33 cellular contexts compared by ENCODE assay signal in genomic region chr18:48244530-48244929, GRCh38.
DNase-seq lines count a peak whose midpoint lies in the region; ATAC-seq, FAIRE-seq and TF ChIP-seq lines count a peak whose summit lies in the region.
"Had no signal": no experiment of that assay in that cellular context is flagged by ENCODE, and none has a peak within 500 bp of the region (broad histone marks: within the 10 kb centered on the region; RNA-seq: fewer than 3 reads in every experiment).

No MANE protein-coding gene starts in this region.

- TF ChIP-seq EP300 in HepG2 (IDR thresholded peaks at IDR 0.05; ENCODE audit: low read depth in 2 of 2, low read length in 2 of 2), result no peak
- no peak for TF ChIP-seq EP300 in HepG2 (CRISPR knock-in tag; IDR thresholded peaks at IDR 0.05; ENCODE audit: borderline replicate concordance)
- TF ChIP-seq EP300 in H1 (IDR thresholded peaks at IDR 0.05; ENCODE audit: borderline replicate concordance in 1 of 2, low read depth in 2 of 2, low read length in 2 of 2), result no peak

- H3K9me1 ChIP-seq in IMR-90 (ENCODE audit: insufficient read depth, low read length), result no peaks in the 10 kb centered on the region

- no peaks in the 10 kb centered on the region for H3K79me2 ChIP-seq in HepG2 (ENCODE audit: insufficient read depth, low read length)
- H3K79me2 ChIP-seq in H1 (ENCODE audit: control insufficient read depth in 1 of 2, insufficient read depth in 2 of 2, low read length in 2 of 2), result no peaks in the 10 kb centered on the region

- no peak overlapping the region for H2BK15ac ChIP-seq in IMR-90 (ENCODE audit: low read depth, low read length)
- no peak overlapping the region for H2BK15ac ChIP-seq in H1 (ENCODE audit: low read length)

- no peak overlapping the region for H2BK5ac ChIP-seq in IMR-90 (ENCODE audit: low read depth, low read length, poor library complexity, severe bottlenecking)
- H2BK5ac ChIP-seq in H1 (ENCODE audit: low read depth, low read length), result no peak overlapping the region

- no peak for TF ChIP-seq POLR2A in HepG2 (IDR thresholded peaks at IDR 0.05; ENCODE audit: insufficient read depth in 1 of 2, low read depth in 2 of 2, low read length in 2 of 2)
- TF ChIP-seq POLR2A in right lobe of liver (IDR thresholded peaks at IDR 0.05), result no peak
- no peak for TF ChIP-seq POLR2A in IMR-90 (IDR thresholded peaks at IDR 0.05; ENCODE audit: low read depth, low read length)
- TF ChIP-seq POLR2A in H1 (IDR thresholded peaks at IDR 0.05; ENCODE audit: control extremely low read depth in 1 of 2, low read depth in 2 of 2, low read length in 2 of 2), result no peak

- no peak overlapping the region for H3K9ac ChIP-seq in HepG2 (ENCODE audit: insufficient read depth, low read depth, low read length)
- H3K9ac ChIP-seq in IMR-90 (ENCODE audit: low read depth, low read length), result no peak overlapping the region
- H3K9ac ChIP-seq in H1 (replicated peaks in 1 of 4; ENCODE audit: extremely low read depth in 1 of 4, low read depth in 3 of 4, low read length in 3 of 4), result no peak overlapping the region
- H3K9ac ChIP-seq: BLaER1; BLaER1 treated with 17β-estradiol and CSF1 and Interleukin-3, amounts not matched to agents 10 nM and 100 nM had no signal

- CTCF ChIA-PET in HepG2 (lab: Yijun Ruan, JAX; ENCODE audit: low intra/inter-chr PET ratio, low total read pairs) (no interaction called here), IMR-90 (lab: Yijun Ruan, JAX) (no interaction called here), H1 (lab: Charles Lee; ENCODE audit: partially characterized antibody) (no interaction called here)

- H3K18ac ChIP-seq in IMR-90 (ENCODE audit: low read depth, low read length), result no peak overlapping the region
- H3K18ac ChIP-seq in H1 (ENCODE audit: extremely low read depth, low read length), result no peak overlapping the region

- H2BK12ac ChIP-seq in H1 (ENCODE audit: low read depth, low read length), result no peak overlapping the region

- H2AK9ac ChIP-seq in IMR-90 (replicated peaks; ENCODE audit: low read depth, low read length, poor library complexity), result no peak overlapping the region

- H3K27ac ChIP-seq in HepG2 (ENCODE audit: extremely low read length, insufficient read depth, low read length) (no peak overlapping the region), right lobe of liver (no peak overlapping the region), IMR-90 (ENCODE audit: insufficient read depth, low read length) (no peak overlapping the region), H1 (ENCODE audit: low read depth, low read length) (no peak overlapping the region)
- H3K27ac ChIP-seq: 22Rv1; A549; BLaER1; BLaER1 treated with 17β-estradiol and CSF1 and Interleukin-3, amounts not matched to agents 10 nM and 100 nM; C4-2B had no signal

- no peak overlapping the region for H2AK5ac ChIP-seq in IMR-90 (ENCODE audit: low read depth, low read length)
- no peak overlapping the region for H2AK5ac ChIP-seq in H1 (ENCODE audit: low read depth, low read length)

- H3K9me3 ChIP-seq in HepG2 (ENCODE audit: low read length), result no peaks in the 10 kb centered on the region
- H3K9me3 ChIP-seq in right lobe of liver, result no peaks in the 10 kb centered on the region
- no peaks in the 10 kb centered on the region for H3K9me3 ChIP-seq in IMR-90 (ENCODE audit: control insufficient read depth, insufficient read depth, low read length)
- no peaks in the 10 kb centered on the region for H3K9me3 ChIP-seq in H1 (ENCODE audit: insufficient read depth in 2 of 2, low read depth in 1 of 2, low read length in 1 of 2)
- H3K9me3 ChIP-seq: A549, BE2C, Caco-2 had no signal

- H4K20me1 ChIP-seq in HepG2 (ENCODE audit: insufficient read depth, low read length), result no peaks in the 10 kb centered on the region
- no peaks in the 10 kb centered on the region for H4K20me1 ChIP-seq in IMR-90 (ENCODE audit: insufficient read depth, low read length)
- no peaks in the 10 kb centered on the region for H4K20me1 ChIP-seq in H1 (replicated peaks in 1 of 2; ENCODE audit: control insufficient read depth in 1 of 2, insufficient read depth in 2 of 2, low read length in 2 of 2)
- H4K20me1 ChIP-seq: BLaER1; BLaER1 treated with 17β-estradiol and CSF1 and Interleukin-3, amounts not matched to agents 10 nM and 100 nM had no signal

- in situ Hi-C loops in HepG2 (cut with HindIII; ENCODE audit: extremely low pct_ligation_motif_present, low pct_unique_long_range_greater_than_20kb), result no loop called here
- in situ Hi-C loops in IMR-90 (cut with MboI; ENCODE audit: low sequenced_read_pairs), result no loop called here

- no peak for DNase-seq in HepG2 (ENCODE audit: low spot score)
- no peak for DNase-seq in right lobe of liver
- DNase-seq in IMR-90, result no peak
- no peak for DNase-seq in H1 (ENCODE audit: low read depth in 1 of 2, low spot score in 2 of 2)
- DNase-seq in hypothalamus (lab: John Stamatoyannopoulos, UW), result no peak
- DNase-seq in epidermal melanocyte (ENCODE audit: insufficient read length, low spot score), result no peak
- DNase-seq: 8988T; ACHN; AML-193; BE2C; C1 segment of cervical spinal cord; Caco-2; Calu3; CD4-positive, alpha-beta memory T cell; CD4-positive, alpha-beta T cell; CD4-positive, CD25-positive, alpha-beta regulatory T cell; CD8-positive, alpha-beta memory T cell; CD8-positive, alpha-beta T cell; COR-L47; DMS 273 treated with DMSO at 0.1 percent for 48 hours; DMS153; DMS53; DMS79; DMS79 treated with DMSO at 0.1 percent for 48 hours; DND-41; EL had no signal

- no peak for TF ChIP-seq CTCF in HepG2 (CRISPR knock-in tag; IDR thresholded peaks at IDR 0.05)
- TF ChIP-seq CTCF in right lobe of liver (IDR thresholded peaks at IDR 0.05), result no peak
- no peak for TF ChIP-seq CTCF in IMR-90 (conservative IDR thresholded peaks at IDR 0.05; ENCODE audit: low read depth, low read length)
- TF ChIP-seq CTCF in H1 (IDR thresholded peaks at IDR 0.05; ENCODE audit: control extremely low read depth in 1 of 3, insufficient read depth in 1 of 3, low read depth in 1 of 3, low read length in 3 of 3), result no peak

- H3K27me3 ChIP-seq in HepG2 (ENCODE audit: control insufficient read depth in 1 of 2, insufficient read depth in 2 of 2, low read length in 2 of 2) (no peaks in the 10 kb centered on the region), right lobe of liver (no peaks in the 10 kb centered on the region), IMR-90 (ENCODE audit: control insufficient read depth, insufficient read depth, low read length) (no peaks in the 10 kb centered on the region), H1 (replicated peaks in 1 of 4; ENCODE audit: control insufficient read depth in 3 of 4, extremely low read depth in 1 of 4, insufficient read depth in 3 of 4, low read length in 3 of 4) (no peaks in the 10 kb centered on the region)
- H3K27me3 ChIP-seq: BE2C; BLaER1; BLaER1 treated with 17β-estradiol and CSF1 and Interleukin-3, amounts not matched to agents 10 nM and 100 nM had no signal

- H2BK120ac ChIP-seq in IMR-90 (ENCODE audit: low read depth, low read length) (no peak overlapping the region), H1 (replicated peaks; ENCODE audit: low read depth, low read length) (no peak overlapping the region)

- ATAC-seq in HepG2 (no peak), right lobe of liver (no peak), IMR-90 (ENCODE audit: low read depth) (no peak)
- ATAC-seq: A549; CD8-positive, alpha-beta T cell had no signal

- H3K23ac ChIP-seq in IMR-90 (ENCODE audit: low read depth, low read length), result no peak overlapping the region
- H3K23ac ChIP-seq in H1 (ENCODE audit: insufficient read length), result no peak overlapping the region

- dilution Hi-C loops in IMR-90 (cut with HindIII; ENCODE audit: low sequenced_read_pairs, unreplicated experiment), result no loop called here

- intact Hi-C loops in HepG2 (cut with micrococcal nuclease; ENCODE audit: unreplicated experiment), result no loop called here
- intact Hi-C loops in right lobe of liver (cut with DNase I), result no loop called here
- intact Hi-C loops in IMR-90 (cut with micrococcal nuclease), result no loop called here

- H3K79me1 ChIP-seq in IMR-90 (ENCODE audit: low read depth in 1 of 2, low read length in 2 of 2) (no peaks in the 10 kb centered on the region), H1 (ENCODE audit: low read depth, low read length) (no peaks in the 10 kb centered on the region)

- H2AFZ ChIP-seq in HepG2 (ENCODE audit: low read length), result no peak overlapping the region
- H2AFZ ChIP-seq in IMR-90 (replicated peaks; ENCODE audit: low read length, poor library complexity), result no peak overlapping the region
- no peak overlapping the region for H2AFZ ChIP-seq in H1 (ENCODE audit: low read length)

- no peaks in the 10 kb centered on the region for H3K36me3 ChIP-seq in HepG2 (replicated peaks in 1 of 2; ENCODE audit: control insufficient read depth in 1 of 2, insufficient read depth in 2 of 2, low read length in 2 of 2)
- H3K36me3 ChIP-seq in right lobe of liver, result no peaks in the 10 kb centered on the region
- no peaks in the 10 kb centered on the region for H3K36me3 ChIP-seq in IMR-90 (ENCODE audit: control insufficient read depth, insufficient read depth, low read length)
- no peaks in the 10 kb centered on the region for H3K36me3 ChIP-seq in H1 (ENCODE audit: control insufficient read depth in 2 of 4, insufficient read depth in 4 of 4, low read length in 3 of 4)
- H3K36me3 ChIP-seq: BE2C; BLaER1; BLaER1 treated with 17β-estradiol and CSF1 and Interleukin-3, amounts not matched to agents 10 nM and 100 nM had no signal

- H4K8ac ChIP-seq in IMR-90 (ENCODE audit: low read depth in 2 of 2, low read length in 2 of 2) (no peak overlapping the region), H1 (ENCODE audit: extremely low read depth, insufficient read depth, low read length) (no peak overlapping the region)

- TF ChIP-seq RAD21 in HepG2 (CRISPR knock-in tag; IDR thresholded peaks at IDR 0.05), result no peak
- no peak for TF ChIP-seq RAD21 in IMR-90 (IDR thresholded peaks at IDR 0.05; ENCODE audit: low read length)
- no peak for TF ChIP-seq RAD21 in H1 (IDR thresholded peaks at IDR 0.05 in 1 of 2, conservative IDR thresholded peaks at IDR 0.05 in 1 of 2; ENCODE audit: low read depth in 2 of 2, low read length in 2 of 2)

- POLR2A ChIA-PET in HepG2 (lab: Yijun Ruan, JAX) (no interaction called here), IMR-90 (lab: Charles Lee; ENCODE audit: unreplicated experiment) (no interaction called here), H1 (lab: Charles Lee; ENCODE audit: partially characterized antibody) (no interaction called here)

- H4K91ac ChIP-seq in IMR-90 (ENCODE audit: insufficient read depth, low read depth, low read length) (no peak overlapping the region), H1 (replicated peaks; ENCODE audit: insufficient read length, low read length) (no peak overlapping the region)

- H2BK20ac ChIP-seq in IMR-90 (ENCODE audit: low read depth, low read length) (no peak overlapping the region), H1 (ENCODE audit: low read length) (no peak overlapping the region)

- H4K5ac ChIP-seq in IMR-90 (ENCODE audit: low read depth, low read length) (no peak overlapping the region), H1 (ENCODE audit: insufficient read length, low read depth, low read length) (no peak overlapping the region)

- H3K4me1 ChIP-seq in HepG2 (ENCODE audit: insufficient read depth, low read length), result no peaks in the 10 kb centered on the region
- no peaks in the 10 kb centered on the region for H3K4me1 ChIP-seq in right lobe of liver
- no peaks in the 10 kb centered on the region for H3K4me1 ChIP-seq in IMR-90 (ENCODE audit: control insufficient read depth, insufficient read depth, low read length)
- H3K4me1 ChIP-seq in H1 (replicated peaks in 1 of 4; ENCODE audit: control insufficient read depth in 3 of 4, insufficient read depth in 4 of 4, low read length in 3 of 4), result no peaks in the 10 kb centered on the region
- H3K4me1 ChIP-seq: A549, BE2C, Caco-2 had no signal

- no peak overlapping the region for H3K56ac ChIP-seq in IMR-90 (ENCODE audit: extremely low read depth, insufficient read depth, low read length)
- no peak overlapping the region for H3K56ac ChIP-seq in H1 (replicated peaks; ENCODE audit: insufficient read length, low read depth, low read length)

- FAIRE-seq in HepG2 (lab: Jason Lieb, UNC) (no peak), H1 (lab: Jason Lieb, UNC) (no peak)
- FAIRE-seq: A204.1, A549, D721Med had no signal

- no peaks in the 10 kb centered on the region for H3K23me2 ChIP-seq in H1 (ENCODE audit: low read depth, low read length)

- H3K14ac ChIP-seq in IMR-90 (replicated peaks; ENCODE audit: low read depth, low read length), result no peak overlapping the region
- H3K14ac ChIP-seq in H1 (ENCODE audit: insufficient read length), result no peak overlapping the region

- H3K4ac ChIP-seq in IMR-90 (ENCODE audit: low read depth, low read length) (no peak overlapping the region), H1 (replicated peaks; ENCODE audit: insufficient read length, low read depth, low read length) (no peak overlapping the region)

- H3K4me3 ChIP-seq in HepG2 (replicated peaks in 1 of 3; ENCODE audit: insufficient read depth in 1 of 3, low read depth in 2 of 3, low read length in 3 of 3) (no peak overlapping the region), right lobe of liver (no peak overlapping the region), IMR-90 (ENCODE audit: insufficient read depth, low read depth, low read length) (no peak overlapping the region), H1 (ENCODE audit: extremely low read depth in 1 of 4, insufficient read depth in 2 of 4, low read depth in 3 of 4, low read length in 4 of 4) (no peak overlapping the region)
- H3K4me3 ChIP-seq: A549; BLaER1; BLaER1 treated with 17β-estradiol and CSF1 and Interleukin-3, amounts not matched to agents 10 nM and 100 nM had no signal

- BruUV-seq in HepG2 (replicated peaks; lab: Mats Ljungman, UMichigan) (no TSS peak), IMR-90 (replicated peaks; lab: Mats Ljungman, UMichigan) (no TSS peak)

- H3K4me2 ChIP-seq in HepG2 (ENCODE audit: low read depth, low read length) (no peak overlapping the region), IMR-90 (ENCODE audit: low read depth, low read length) (no peak overlapping the region), H1 (ENCODE audit: insufficient read depth in 1 of 2, low read depth in 2 of 2, low read length in 2 of 2) (no peak overlapping the region)
- H3K4me2 ChIP-seq: A549; BLaER1; BLaER1 treated with 17β-estradiol and CSF1 and Interleukin-3, amounts not matched to agents 10 nM and 100 nM had no signal

Comparison
In these comparisons a context has a peak if more than half of its experiments do, and no peak if none do; other contexts are left out.
1. Of the 41 proteins assayed by ChIP-seq in both HepG2 and H1: peak only in HepG2: none; only in H1: none; in both: CEBPB; in neither: 40.